ENCODE assay signal across 8 cellular contexts in genomic region chr11:61967177-61967923, GRCh38. TPM values are rescaled to one million over a fixed set of nuclear protein-coding genes. Genes with fewer than 3 reads are reported as not detected.
DNase-seq lines count a peak whose midpoint lies in the region; ATAC-seq, FAIRE-seq and TF ChIP-seq lines count a peak whose summit lies in the region.

FTH1 (minus strand) TSS chr11:61967634; CDS start chr11:61967425, 209 bp downstream.

- no peaks in the 10 kb centered on the region for H3K9me3 ChIP-seq in Panc1 (ENCODE audit: control insufficient read depth, insufficient read depth, low read depth, low read length)
- no peaks in the 10 kb centered on the region for H3K9me3 ChIP-seq in esophagus muscularis mucosa

- peak within 1 kb of the TSS; percentile 99 for H3K4me3 ChIP-seq in Jurkat, Clone E6-1 (ENCODE audit: low read length)
- H3K4me3 ChIP-seq in Panc1 (ENCODE audit: low read depth in 2 of 2, low read length in 2 of 2) (peak within 1 kb of the TSS; percentile 78 to 100), esophagus muscularis mucosa (peak within 1 kb of the TSS; percentile 82 to 95 (median 90))

- no TSS peak for BruUV-seq in Panc1 (replicated peaks; lab: Mats Ljungman, UMichigan)

- H3K27me3 ChIP-seq in Panc1 (ENCODE audit: control insufficient read depth, insufficient read depth, low read length) (no peaks in the 10 kb centered on the region), esophagus muscularis mucosa (no peaks in the 10 kb centered on the region)

- peaks cover 60% of the 10 kb centered on the region for H3K4me1 ChIP-seq in Panc1 (ENCODE audit: control insufficient read depth, insufficient read depth, low read length)
- peaks cover 69 to 81% (median 79%) of the 10 kb centered on the region in 4 donors for H3K4me1 ChIP-seq in esophagus muscularis mucosa

- DNase-seq in D721Med (ENCODE audit: insufficient read length, low spot score) (peak; percentile 83), Panc1 (ENCODE audit: low read depth, low spot score) (no peak), esophagus muscularis mucosa (ENCODE audit: extremely low spot score) (peak; percentile 97), myocyte (ENCODE audit: low read depth) (peak; percentile 93)
- peak; percentile 83 for DNase-seq in Jurkat, Clone E6-1 (ENCODE audit: low read depth, low spot score)
- DNase-seq in activated T-cell treated with anti-CD3 and anti-CD28 coated beads, Interleukin-2, amount 50 U/mL, for 48 hours: peak; percentile 88 to 91
- DNase-seq in stimulated activated CD8-positive, alpha-beta memory T cell treated with anti-CD3 and anti-CD28 coated beads, Interleukin-7, amount 100 ng/mL, for 48 hours (ENCODE audit: extremely low read depth in 1 of 2, low read depth in 1 of 2): peak; percentile 76

- TF ChIP-seq CTCF in D721Med (IDR thresholded peaks at IDR 0.05; ENCODE audit: insufficient read depth, missing control alignments): no peak
- TF ChIP-seq CTCF in Panc1 (IDR thresholded peaks at IDR 0.05): no peak
- peak in 1 of 3 experiments; percentile 6 for TF ChIP-seq CTCF in esophagus muscularis mucosa (IDR thresholded peaks at IDR 0.05)

- intact Hi-C loops in Panc1 (cut with micrococcal nuclease; ENCODE audit: unreplicated experiment): no loop called here
- intact Hi-C loops in esophagus muscularis mucosa (cut with DNase I): loop anchor here (5.0 kb wide), 1 partner anchor 75 kb away; the partner anchor contains the start of gene FADS3

- H3K27ac ChIP-seq in Panc1 (ENCODE audit: low read length): peak within 1 kb of the TSS; percentile 89
- peak within 1 kb of the TSS; percentile 98 to 100 (median 99) for H3K27ac ChIP-seq in esophagus muscularis mucosa (replicated peaks in 1 of 4)

- FAIRE-seq in D721Med (lab: Jason Lieb, UNC): no peak

- TF ChIP-seq POLR2A in esophagus muscularis mucosa (IDR thresholded peaks at IDR 0.05; ENCODE audit: low read depth): peak; percentile 98

- peak; percentile 41 for ATAC-seq in GM21529 (IDR thresholded peaks at IDR 0.05; ENCODE audit: unreplicated experiment)
- ATAC-seq in Panc1: peak; percentile 78

- CTCF ChIA-PET in Panc1 (lab: Charles Lee): interaction anchor here (2.1 kb wide), 1 partner anchor 114 kb away, joined by 8 read pairs; no protein-coding TSS in a partner anchor

- in situ Hi-C loops in Panc1 (cut with HindIII; ENCODE audit: low pct_unique_long_range_greater_than_20kb, low sequenced_read_pairs): no loop called here

- peaks cover 21% of the 10 kb centered on the region for H3K36me3 ChIP-seq in Panc1 (ENCODE audit: control insufficient read depth, insufficient read depth, low read length)
- H3K36me3 ChIP-seq in esophagus muscularis mucosa: peaks cover 16 to 43% (median 34%) of the 10 kb centered on the region in 4 donors

- 0% methylated on average over 2 of the region's 89 CpGs for WGBS in esophagus muscularis mucosa

- no peak for TF ChIP-seq EP300 in esophagus muscularis mucosa (IDR thresholded peaks at IDR 0.05)

- POLR2A ChIA-PET in Panc1 (lab: Charles Lee): interaction anchor here (0.6 to 0.7 kb wide), 4 partner anchors 18 to 884 kb away, joined by 3 to 6 read pairs (median 3); partner anchors contain the start of gene SCGB1D2

RNA-seq across cellular contexts. Expression of gene FTH1, which starts in this region (rescaled TPM):
- polyA plus RNA-seq in Jurkat, Clone E6-1 (2012; ENCODE audit: insufficient read depth, insufficient read length): 1,687 TPM
- total RNA-seq in Panc1 (2021; ENCODE audit: unreplicated experiment): 2,322 TPM
- 3,101 TPM for polyA plus RNA-seq in Panc1 (2012; ENCODE audit: insufficient read length)
- total RNA-seq in esophagus muscularis mucosa: 1,000 to 10,000 TPM; 1,795 to 3,027 (median 2,719) TPM
- 436 and 518 TPM in 2 replicates for total RNA-seq in myocyte
- polyA plus RNA-seq in myocyte (2012): 11,787 TPM
